1 cellular context compared by ENCODE assay signal in the genomic region with DNA sequence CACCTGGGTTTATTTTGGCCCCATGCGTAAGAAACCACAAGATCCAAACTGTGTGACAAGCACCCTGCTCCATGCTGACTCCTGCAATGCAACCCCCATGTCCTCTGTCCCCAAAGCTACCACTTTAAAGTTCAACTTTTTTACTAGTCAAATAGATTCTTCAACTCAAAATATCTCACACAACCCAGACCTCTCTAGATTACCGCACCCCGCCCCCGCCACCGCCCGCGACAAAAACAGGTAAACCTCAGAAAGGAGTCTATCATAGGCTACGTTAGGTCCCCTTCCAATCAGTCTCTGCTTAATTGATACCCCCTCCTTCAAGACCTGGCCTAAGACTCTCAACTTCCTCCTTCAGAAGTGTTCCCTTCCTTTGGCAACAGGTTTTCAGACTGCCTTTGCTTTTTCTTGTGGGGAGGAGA.
TF ChIP-seq lines count a peak whose summit lies in the region.

No MANE protein-coding gene starts in this region.

TF ChIP-seq in H1, 55 proteins besides CTCF, POLR2A, EP300 and RAD21:
- TF ChIP-seq CHD7 (IDR thresholded peaks at IDR 0.05; ENCODE audit: insufficient replicate concordance, low read length) (no peak), POU5F1 (IDR thresholded peaks at IDR 0.05; ENCODE audit: low read depth, low read length) (no peak)
